ENCODE assay signal across 1 cellular context in genomic region chrX:64202808-64203320, GRCh38.
A peak's percentile ranks its signal among the peaks of the same experiment; 100 is the strongest.
TF ChIP-seq lines count a peak whose summit lies in the region.

No MANE protein-coding gene starts in this region.

TF ChIP-seq in K562, 482 proteins besides CTCF, POLR2A, EP300 and RAD21:
- TF ChIP-seq SIN3B (IDR thresholded peaks at IDR 0.05; ENCODE audit: low read depth) (no peak), ZNF12 (CRISPR knock-in tag; IDR thresholded peaks at IDR 0.05) (no peak), ZFPM2 (CRISPR knock-in tag; IDR thresholded peaks at IDR 0.05) (no peak), FOXK2 (conservative IDR thresholded peaks at IDR 0.05 in 1 of 2, IDR thresholded peaks at IDR 0.05 in 1 of 2; ENCODE audit: low read depth in 2 of 2) (no peak), ZNF23 (CRISPR knock-in tag; IDR thresholded peaks at IDR 0.05) (no peak), ZNF239 (CRISPR knock-in tag; IDR thresholded peaks at IDR 0.05) (no peak), USF1 (CRISPR knock-in tag; IDR thresholded peaks at IDR 0.05) (no peak), PKNOX1 (IDR thresholded peaks at IDR 0.05) (peak; percentile 71), TCF15 (CRISPR knock-in tag; IDR thresholded peaks at IDR 0.05) (no peak)
